Comparison of ENCODE assay signal across 18 cellular contexts in genomic region chr2:80054339-80054675, GRCh38.
DNase-seq lines count a peak whose midpoint lies in the region; ATAC-seq, FAIRE-seq and TF ChIP-seq lines count a peak whose summit lies in the region.
"Had no signal": no experiment of that assay in that cellular context is flagged by ENCODE, and none has a peak within 500 bp of the region (broad histone marks: within the 10 kb centered on the region; RNA-seq: fewer than 3 reads in every experiment).

No MANE protein-coding gene starts in this region.

- in situ Hi-C loops in Panc1 (cut with HindIII; ENCODE audit: low pct_unique_long_range_greater_than_20kb, low sequenced_read_pairs): no loop called here

- H3K27me3 Mint-ChIP-seq in CD14-positive monocyte (ENCODE audit: low read depth in 3 of 3): peaks cover 0 to 4% (median 0%) of the 10 kb centered on the region in 3 donors

- no peak overlapping the region for H3K27ac Mint-ChIP-seq in CD14-positive monocyte

- H3K4me3 Mint-ChIP-seq in CD14-positive monocyte: no peak overlapping the region

- FAIRE-seq in urothelium cell line (lab: Jason Lieb, UNC): no peak
- FAIRE-seq: A549 had no signal

- H3K27ac ChIP-seq in Panc1 (ENCODE audit: low read length): no peak overlapping the region
- H3K27ac ChIP-seq: A549, adrenal gland, colonic mucosa, esophagus muscularis mucosa, tibial nerve had no signal

- BruUV-seq in Panc1 (replicated peaks; lab: Mats Ljungman, UMichigan): no TSS peak

- intact Hi-C loops in Panc1 (cut with micrococcal nuclease; ENCODE audit: unreplicated experiment): no loop called here
- intact Hi-C loops in CD14-positive monocyte (cut with micrococcal nuclease): no loop called here

- no peaks in the 10 kb centered on the region for H3K4me1 Mint-ChIP-seq in CD14-positive monocyte

- CTCF ChIA-PET in Panc1 (lab: Charles Lee): no interaction called here

- POLR2A ChIA-PET in Panc1 (lab: Charles Lee): no interaction called here

- no peak for TF ChIP-seq CTCF in Panc1 (IDR thresholded peaks at IDR 0.05)
- no peak for TF ChIP-seq CTCF in CD14-positive monocyte (IDR thresholded peaks at IDR 0.05)

- peaks cover 0 to 2% (median 0%) of the 10 kb centered on the region in 7 donors for H3K9me3 Mint-ChIP-seq in CD14-positive monocyte

- H3K36me3 Mint-ChIP-seq in CD14-positive monocyte: no peaks in the 10 kb centered on the region

- ATAC-seq in Panc1 (peak; percentile 70; the same call in 1 of the 2 replicates), HG03135 (IDR thresholded peaks at IDR 0.05; ENCODE audit: unreplicated experiment) (no peak)
- ATAC-seq: A549, sciatic nerve had no signal

- DNase-seq in NCI-H2171 treated with DMSO at 0.1 percent for 48 hours (lab: John Stamatoyannopoulos, UW) (peak; percentile 13), NCI-H2171 (lab: John Stamatoyannopoulos, UW) (no peak), Panc1 (ENCODE audit: low read depth, low spot score) (no peak), urothelium cell line (ENCODE audit: low spot score) (peak; percentile 53), NCI-H187 (lab: John Stamatoyannopoulos, UW) (no peak), CD14-positive monocyte (ENCODE audit: low spot score) (no peak)
- DNase-seq: activated CD4-positive, alpha-beta T cell treated with anti-CD3 and anti-CD28 coated beads, Interleukin-2, amount 50 U/mL, for 48 hours; adrenal gland; colonic mucosa; hypothalamus; stimulated activated CD4-positive, alpha-beta T cell treated with anti-CD3 and anti-CD28 coated beads, Interleukin-4, amount 100 ng/mL, for 4 hours had no signal

- H3K9ac ChIP-seq in iPS-15b (ENCODE audit: low read depth, low read length): peak overlapping the region; percentile 26

- H3K9me3 ChIP-seq in Panc1 (ENCODE audit: control insufficient read depth, insufficient read depth, low read depth, low read length) (no peaks in the 10 kb centered on the region), iPS-15b (ENCODE audit: control insufficient read depth, insufficient read depth, low read length) (no peaks in the 10 kb centered on the region)
- H3K9me3 ChIP-seq: adrenal gland, colonic mucosa, esophagus muscularis mucosa, HAP-1, tibial nerve had no signal

- H3K4me1 ChIP-seq in Panc1 (ENCODE audit: control insufficient read depth, insufficient read depth, low read length) (no peaks in the 10 kb centered on the region), iPS-15b (ENCODE audit: control insufficient read depth, insufficient read depth, low read length) (peaks cover 23% of the 10 kb centered on the region)
- H3K4me1 ChIP-seq: A549, adrenal gland, colonic mucosa, esophagus muscularis mucosa, HAP-1 had no signal

- H3K27me3 ChIP-seq in Panc1 (ENCODE audit: control insufficient read depth, insufficient read depth, low read length) (no peaks in the 10 kb centered on the region), iPS-15b (ENCODE audit: control insufficient read depth, insufficient read depth, low read length) (peaks cover 2% of the 10 kb centered on the region)
- H3K27me3 ChIP-seq: adrenal gland, colonic mucosa, esophagus muscularis mucosa, tibial nerve had no signal

- no peak overlapping the region for H3K4me3 ChIP-seq in Panc1 (ENCODE audit: low read depth in 2 of 2, low read length in 2 of 2)
- no peak overlapping the region for H3K4me3 ChIP-seq in iPS-15b (ENCODE audit: low read depth, low read length)
- H3K4me3 ChIP-seq: A549, adrenal gland, colonic mucosa, esophagus muscularis mucosa, HAP-1, tibial nerve had no signal

- H3K36me3 ChIP-seq in Panc1 (ENCODE audit: control insufficient read depth, insufficient read depth, low read length) (no peaks in the 10 kb centered on the region), iPS-15b (ENCODE audit: control insufficient read depth, insufficient read depth, low read length) (no peaks in the 10 kb centered on the region)
- H3K36me3 ChIP-seq: adrenal gland, colonic mucosa, esophagus muscularis mucosa, HAP-1, tibial nerve had no signal

Comparison
In these comparisons a context has a peak if more than half of its experiments do, and no peak if none do; other contexts are left out.
1. DNase-seq: peak in NCI-H2171 treated with DMSO at 0.1 percent for 48 hours (single experiment) and urothelium cell line (single experiment); none in NCI-H2171 (single experiment), Panc1 (single experiment), NCI-H187 (0 of 2) and CD14-positive monocyte (single experiment).